ENCODE assay signal across 18 cellular contexts in genomic region chr4:81130569-81130968, GRCh38.
"Had no signal": no experiment of that assay in that cellular context is flagged by ENCODE, and none has a peak within 500 bp of the region (broad histone marks: within the 10 kb centered on the region; RNA-seq: fewer than 3 reads in every experiment).

No MANE protein-coding gene starts in this region.

- H3K4me1 ChIP-seq: ascending aorta, breast epithelium, stomach, upper lobe of right lung had no signal

- H3K4me3 Mint-ChIP-seq: activated naive CD4-positive, alpha-beta T cell treated with anti-CD3 and anti-CD28 coated beads for 36 hours; dendritic cell treated with granulocyte-macrophage colony-stimulating factor and Interleukin-4, amounts not matched to agents 40 ng/mL and 50 ng/mL, for 4 days; neural crest cell had no signal

- ATAC-seq: left lobe of liver, upper lobe of right lung had no signal

- H3K27me3 Mint-ChIP-seq: dendritic cell treated with granulocyte-macrophage colony-stimulating factor and Interleukin-4, amounts not matched to agents 40 ng/mL and 50 ng/mL, for 4 days had no signal

- H3K27me3 ChIP-seq: ascending aorta, breast epithelium, upper lobe of right lung had no signal

- H3K9me3 ChIP-seq: ascending aorta, breast epithelium, stomach, thoracic aorta, upper lobe of right lung had no signal

- H3K27ac Mint-ChIP-seq: activated naive CD4-positive, alpha-beta T cell treated with anti-CD3 and anti-CD28 coated beads for 36 hours; activated T-helper 2 cell treated with anti-CD3 and anti-CD28 coated beads, Interferon-gamma antibody, Interleukin-2, Interleukin-4, amounts not matched to agents 10 μg/mL and 5 μg/mL and 100 μg/mL, durations not matched to agents 14 hours and 24 hours and 36 hours; dendritic cell treated with granulocyte-macrophage colony-stimulating factor and Interleukin-4, amounts not matched to agents 40 ng/mL and 50 ng/mL, for 4 days had no signal

- H3K4me1 Mint-ChIP-seq: neural crest cell had no signal

- H3K9me3 Mint-ChIP-seq: activated naive CD4-positive, alpha-beta T cell treated with anti-CD3 and anti-CD28 coated beads for 36 hours; activated T-helper 2 cell treated with anti-CD3 and anti-CD28 coated beads, Interferon-gamma antibody, Interleukin-2, Interleukin-4, amounts not matched to agents 10 μg/mL and 5 μg/mL and 100 μg/mL, durations not matched to agents 14 hours and 24 hours and 36 hours; dendritic cell treated with granulocyte-macrophage colony-stimulating factor and Interleukin-4, amounts not matched to agents 40 ng/mL and 50 ng/mL, for 4 days; neural crest cell had no signal

- H3K36me3 ChIP-seq: ascending aorta, breast epithelium, stomach, thoracic aorta, upper lobe of right lung had no signal

- H3K4me3 ChIP-seq: ascending aorta, breast epithelium, stomach, thoracic aorta, upper lobe of right lung had no signal

- DNase-seq: activated CD4-positive, alpha-beta T cell treated with anti-CD3 and anti-CD28 coated beads, Interleukin-2, amount 50 U/mL, for 48 hours; activated naive CD4-positive, alpha-beta T cell treated with anti-CD3 and anti-CD28 coated beads for 36 hours; activated T-cell treated with anti-CD3 and anti-CD28 coated beads, Interleukin-2, amount 50 U/mL, for 1 hour; cerebellar nuclear complex; effector memory CD4-positive, alpha-beta T cell; foreskin melanocyte; head of caudate nucleus; stimulated activated CD4-positive, alpha-beta T cell treated with anti-CD3 and anti-CD28 coated beads, Interleukin-2, amount 100 ng/mL, for 24 hours; stomach; T1000; upper lobe of right lung had no signal
